In genomic region chr11:117828641-117829368, GRCh38 we compare ENCODE assay signal across 8 cellular contexts. TPM values are rescaled to one million over a fixed set of nuclear protein-coding genes. Genes with fewer than 3 reads are reported as not detected.
DNase-seq lines count a peak whose midpoint lies in the region; ATAC-seq and TF ChIP-seq lines count a peak whose summit lies in the region.

No MANE protein-coding gene starts in this region.

- POLR2A ChIA-PET in HEK293T (lab: Yijun Ruan, JAX), result interaction anchor here (1.2 kb wide), 1 partner anchor 120 kb away, joined by 4 read pairs; no protein-coding TSS in a partner anchor

- no peaks in the 10 kb centered on the region for H3K9me3 ChIP-seq in MG63

- ATAC-seq in GM19452 (IDR thresholded peaks at IDR 0.05; ENCODE audit: unreplicated experiment), result peak; percentile 57

- DNase-seq in MG63 (peak; percentile 70), activated T-cell treated with anti-CD3 and anti-CD28 coated beads for 48 hours (ENCODE audit: low read depth) (peak; percentile 80), fibroblast of the aortic adventitia (ENCODE audit: low read depth) (peak; percentile 23), NCI-H1417 treated with DMSO at 0.1 percent for 48 hours (lab: John Stamatoyannopoulos, UW) (no peak), midbrain (lab: John Stamatoyannopoulos, UW) (no peak), HEK293T (ENCODE audit: extremely low spot score) (no peak)
- DNase-seq in stimulated activated CD4-positive, alpha-beta T cell treated with anti-CD3 and anti-CD28 coated beads, Interleukin-15, amount 100 ng/mL, for 1 hour (ENCODE audit: low read depth in 1 of 2, low spot score in 1 of 2), result peak; percentile 68 to 70

- CTCF ChIA-PET in HEK293T (lab: Yijun Ruan, JAX), result no interaction called here

- H3K36me3 ChIP-seq in MG63, result no peaks in the 10 kb centered on the region

- no peak for TF ChIP-seq CTCF in fibroblast of the aortic adventitia (IDR thresholded peaks at IDR 0.05; ENCODE audit: insufficient read depth, low read length)

- H3K4me3 ChIP-seq in MG63 (no peak overlapping the region), fibroblast of the aortic adventitia (ENCODE audit: low read depth, low read length) (no peak overlapping the region)

- no peaks in the 10 kb centered on the region for H3K27me3 ChIP-seq in MG63

TF ChIP-seq in HEK293T, 16 proteins besides CTCF, POLR2A, EP300 and RAD21:
- TF ChIP-seq NFRKB (IDR thresholded peaks at IDR 0.05) (no peak), SP1 (IDR thresholded peaks at IDR 0.05) (no peak), CTBP1 (IDR thresholded peaks at IDR 0.05; ENCODE audit: borderline replicate concordance) (no peak)

RNA-seq across cellular contexts. Expression of gene FXYD2, which starts 4.3 kb away (rescaled TPM):
- not detected in 2 replicates for total RNA-seq in MG63 (2014; rRNA removed; shearing (Covaris generic); ENCODE audit: low replicate concordance)
- not detected in 2 replicates for total RNA-seq in fibroblast of the aortic adventitia (ENCODE audit: low replicate concordance)

RNA-seq across cellular contexts. Expression of gene DSCAML1, which starts 31.8 kb away (rescaled TPM):
- total RNA-seq in MG63 (2014; rRNA removed; shearing (Covaris generic); ENCODE audit: low replicate concordance), result not detected in 2 replicates
- not detected in 2 replicates for total RNA-seq in fibroblast of the aortic adventitia (ENCODE audit: low replicate concordance)

RNA-seq across cellular contexts. Expression of gene FXYD6, which starts 47.7 kb away (rescaled TPM):
- not detected in 2 replicates for total RNA-seq in MG63 (2014; rRNA removed; shearing (Covaris generic); ENCODE audit: low replicate concordance)
- total RNA-seq in fibroblast of the aortic adventitia (ENCODE audit: low replicate concordance), result 0.98 and 1.3 TPM in 2 replicates

Comparison
In these comparisons a context has a peak if more than half of its experiments do, and no peak if none do; other contexts are left out.
1. DNase-seq: peak in MG63 (single experiment), activated T-cell treated with anti-CD3 and anti-CD28 coated beads for 48 hours (single experiment), fibroblast of the aortic adventitia (single experiment) and stimulated activated CD4-positive, alpha-beta T cell treated with anti-CD3 and anti-CD28 coated beads, Interleukin-15, amount 100 ng/mL, for 1 hour (2 of 2); none in NCI-H1417 treated with DMSO at 0.1 percent for 48 hours (single experiment), midbrain (single experiment) and HEK293T (single experiment).